8 cellular contexts compared by ENCODE assay signal in genomic region chr11:47950396-47950795, GRCh38. TPM values are rescaled to one million over a fixed set of nuclear protein-coding genes. Genes with fewer than 3 reads are reported as not detected.
A peak's percentile ranks its signal among the peaks of the same experiment; 100 is the strongest.
DNase-seq lines count a peak whose midpoint lies in the region; ATAC-seq and TF ChIP-seq lines count a peak whose summit lies in the region.

No MANE protein-coding gene starts in this region.

- intact Hi-C loops in colonic mucosa (cut with DNase I): no loop called here

- H3K27ac ChIP-seq in Karpas-422 (ENCODE audit: low read length) (peak overlapping the region; percentile 62), colonic mucosa (no peak overlapping the region)

- H3K4me3 Mint-ChIP-seq in activated T-cell treated with anti-CD3 and anti-CD28 coated beads, Interleukin-2, amount 50 U/mL, for 24 hours: no peak overlapping the region

- H3K27me3 Mint-ChIP-seq in activated T-cell treated with anti-CD3 and anti-CD28 coated beads, Interleukin-2, amount 50 U/mL, for 24 hours: no peaks in the 10 kb centered on the region

- no peaks in the 10 kb centered on the region for H3K9me3 Mint-ChIP-seq in activated T-cell treated with anti-CD3 and anti-CD28 coated beads, Interleukin-2, amount 50 U/mL, for 24 hours

- no peak for TF ChIP-seq CTCF in colonic mucosa (IDR thresholded peaks at IDR 0.05)

- DNase-seq in Karpas-422: peak; percentile 91
- peak; percentile 59 for DNase-seq in activated T-cell treated with anti-CD3 and anti-CD28 coated beads, Interleukin-2, amount 50 U/mL, for 24 hours
- DNase-seq in smooth muscle cell of the brain vasculature (ENCODE audit: low read depth, low spot score): peak; percentile 51
- no peak for DNase-seq in cortex of kidney (lab: John Stamatoyannopoulos, UW)
- DNase-seq in AML-193 (lab: John Stamatoyannopoulos, UW): no peak
- DNase-seq in colonic mucosa: no peak
- DNase-seq in NCI-H748 treated with DMSO at 0.1 percent for 48 hours (lab: John Stamatoyannopoulos, UW): no peak

- peak overlapping the region; percentile 67 for H3K4me2 ChIP-seq in Karpas-422 (ENCODE audit: low read depth, low read length, poor library complexity, severe bottlenecking)

- H4K20me1 ChIP-seq in Karpas-422 (ENCODE audit: insufficient read depth, low read depth, low read length): no peaks in the 10 kb centered on the region

- peak; percentile 89 for ATAC-seq in GM18511 (IDR thresholded peaks at IDR 0.05; ENCODE audit: unreplicated experiment)

- H2AFZ ChIP-seq in Karpas-422 (ENCODE audit: low read length): peak overlapping the region; percentile 61; the same call in 1 of the 2 replicates

- no peaks in the 10 kb centered on the region for H3K9me2 ChIP-seq in Karpas-422 (replicated peaks; ENCODE audit: insufficient read depth, low read length)

- H3K36me3 ChIP-seq in Karpas-422 (ENCODE audit: insufficient read depth, low read length) (no peaks in the 10 kb centered on the region), colonic mucosa (no peaks in the 10 kb centered on the region)

- H3K4me1 Mint-ChIP-seq in activated T-cell treated with anti-CD3 and anti-CD28 coated beads, Interleukin-2, amount 50 U/mL, for 24 hours (ENCODE audit: low read depth): peaks cover 47% of the 10 kb centered on the region

- peak overlapping the region; percentile 88 for H3K27ac Mint-ChIP-seq in activated T-cell treated with anti-CD3 and anti-CD28 coated beads, Interleukin-2, amount 50 U/mL, for 24 hours

- peaks cover 14% of the 10 kb centered on the region for H3K4me1 ChIP-seq in Karpas-422 (ENCODE audit: low read length)
- H3K4me1 ChIP-seq in colonic mucosa: no peaks in the 10 kb centered on the region

- H3K9ac ChIP-seq in Karpas-422 (ENCODE audit: low read length) (peak overlapping the region; percentile 33), colonic mucosa (ENCODE audit: low read depth in 2 of 2, low read length in 2 of 2) (no peak overlapping the region)

- H3K36me3 Mint-ChIP-seq in activated T-cell treated with anti-CD3 and anti-CD28 coated beads, Interleukin-2, amount 50 U/mL, for 24 hours (ENCODE audit: low read depth): no peaks in the 10 kb centered on the region

- H3K9me3 ChIP-seq in Karpas-422 (ENCODE audit: low read length) (no peaks in the 10 kb centered on the region), colonic mucosa (no peaks in the 10 kb centered on the region)

- no peaks in the 10 kb centered on the region for H3K79me2 ChIP-seq in Karpas-422 (ENCODE audit: low read length)

- H3K4me3 ChIP-seq in Karpas-422 (ENCODE audit: low read length) (peak overlapping the region; percentile 42; the same call in 1 of the 2 replicates), colonic mucosa (no peak overlapping the region)

- H3K27me3 ChIP-seq in Karpas-422 (ENCODE audit: low read length): no peaks in the 10 kb centered on the region
- no peaks in the 10 kb centered on the region for H3K27me3 ChIP-seq in colonic mucosa

RNA-seq across cellular contexts. Expression of gene PTPRJ, which starts 30.0 kb away (rescaled TPM):
- total RNA-seq in Karpas-422 (2014; rRNA removed; shearing (Covaris generic); ENCODE audit: low replicate concordance): 90.3 and 132 TPM in 2 replicates
- 10 to 100 TPM; 37.5 to 45.7 TPM for total RNA-seq in colonic mucosa

Comparison
In these comparisons a context has a peak if more than half of its experiments do, and no peak if none do; other contexts are left out.
1. DNase-seq: peak in Karpas-422 (single experiment), activated T-cell treated with anti-CD3 and anti-CD28 coated beads, Interleukin-2, amount 50 U/mL, for 24 hours (single experiment) and smooth muscle cell of the brain vasculature (single experiment); none in cortex of kidney (single experiment), AML-193 (0 of 2), colonic mucosa (single experiment) and NCI-H748 treated with DMSO at 0.1 percent for 48 hours (single experiment).